8 cellular contexts compared by ENCODE assay signal in genomic region chr3:138434875-138435772, GRCh38. TPM values are rescaled to one million over a fixed set of nuclear protein-coding genes. Genes with fewer than 3 reads are reported as not detected.
DNase-seq lines count a peak whose midpoint lies in the region; ATAC-seq lines count a peak whose summit lies in the region.

No MANE protein-coding gene starts in this region.

- H3K36me3 ChIP-seq in iPS-18a (ENCODE audit: control insufficient read depth, low read depth, low read length) (no peaks in the 10 kb centered on the region), skeletal muscle satellite cell (ENCODE audit: insufficient read depth, low read length) (no peaks in the 10 kb centered on the region)

- peak overlapping the region; percentile 65 for H3K4me3 Mint-ChIP-seq in activated CD4-positive, alpha-beta T cell treated with anti-CD3 and anti-CD28 coated beads, Interleukin-2, amount 10 ng/mL, durations not matched to agents 7 days and 5 days
- peak overlapping the region; percentile 54 for H3K4me3 Mint-ChIP-seq in activated T-helper 2 cell treated with anti-CD3 and anti-CD28 coated beads, Interferon-gamma antibody, Interleukin-2, Interleukin-4, amounts not matched to agents 10 μg/mL and 5 μg/mL and 100 μg/mL, durations not matched to agents 14 hours and 24 hours and 36 hours (ENCODE audit: low read depth)

- H3K4me2 ChIP-seq in skeletal muscle satellite cell (ENCODE audit: low read length): peak overlapping the region; percentile 92

- no peak for ATAC-seq in HG03469 (IDR thresholded peaks at IDR 0.05; ENCODE audit: unreplicated experiment)

- intact Hi-C loops in activated T-helper 2 cell treated with anti-CD3 and anti-CD28 coated beads, Interferon-gamma antibody, Interleukin-2, Interleukin-4, amounts not matched to agents 10 μg/mL and 5 μg/mL and 100 μg/mL, durations not matched to agents 14 hours and 24 hours and 36 hours (cut with micrococcal nuclease): loop anchor here (5.0 to 10.0 kb wide), 2 partner anchors 250 to 507 kb away; partner anchors contain the start of gene ARMC8

- peak overlapping the region; percentile 76 for H3K4me3 ChIP-seq in iPS-18a (ENCODE audit: low read length)
- H3K4me3 ChIP-seq in skeletal muscle satellite cell (ENCODE audit: low read length): peak overlapping the region; percentile 73

- H3K4me1 ChIP-seq in iPS-18a (ENCODE audit: control insufficient read depth, low read depth, low read length) (no peaks in the 10 kb centered on the region), skeletal muscle satellite cell (ENCODE audit: control insufficient read depth, insufficient read depth, low read length) (peaks cover 28% of the 10 kb centered on the region)

- no peak for DNase-seq in activated CD4-positive, alpha-beta T cell treated with anti-CD3 and anti-CD28 coated beads, Interleukin-2, amount 10 ng/mL, durations not matched to agents 7 days and 5 days
- no peak for DNase-seq in activated CD4-positive, alpha-beta T cell treated with anti-CD3 and anti-CD28 coated beads, Interleukin-2, amount 50 U/mL, for 4 hours
- DNase-seq in activated T-helper 2 cell treated with anti-CD3 and anti-CD28 coated beads, Interferon-gamma antibody, Interleukin-2, Interleukin-4, amounts not matched to agents 10 μg/mL and 5 μg/mL and 100 μg/mL, durations not matched to agents 14 hours and 24 hours and 36 hours (ENCODE audit: low spot score): no peak
- DNase-seq in NCI-H1048 (lab: John Stamatoyannopoulos, UW): no peak
- DNase-seq in glomerular visceral epithelial cell (ENCODE audit: extremely low spot score): no peak

- POLR2A ChIA-PET in activated CD4-positive, alpha-beta T cell treated with anti-CD3 and anti-CD28 coated beads, Interleukin-2, amount 10 ng/mL, durations not matched to agents 7 days and 5 days (lab: Charles Lee): interaction anchor here (0.5 kb wide), 1 partner anchor 12 kb away, joined by 3 read pairs; no protein-coding TSS in a partner anchor

- H3K27me3 ChIP-seq in iPS-18a (ENCODE audit: control insufficient read depth, insufficient read depth, low read length): peaks cover 49% of the 10 kb centered on the region
- peaks cover 53% of the 10 kb centered on the region for H3K27me3 ChIP-seq in skeletal muscle satellite cell (ENCODE audit: control insufficient read depth, insufficient read depth, low read length)

- H3K36me3 Mint-ChIP-seq in activated CD4-positive, alpha-beta T cell treated with anti-CD3 and anti-CD28 coated beads, Interleukin-2, amount 10 ng/mL, durations not matched to agents 7 days and 5 days (ENCODE audit: low read depth): no peaks in the 10 kb centered on the region
- H3K36me3 Mint-ChIP-seq in activated T-helper 2 cell treated with anti-CD3 and anti-CD28 coated beads, Interferon-gamma antibody, Interleukin-2, Interleukin-4, amounts not matched to agents 10 μg/mL and 5 μg/mL and 100 μg/mL, durations not matched to agents 14 hours and 24 hours and 36 hours (ENCODE audit: low read depth): no peaks in the 10 kb centered on the region

- H3K27ac ChIP-seq in iPS-18a (ENCODE audit: low read length): no peak overlapping the region

- CTCF ChIA-PET in activated CD4-positive, alpha-beta T cell treated with anti-CD3 and anti-CD28 coated beads, Interleukin-2, amount 10 ng/mL, durations not matched to agents 7 days and 5 days (lab: Charles Lee): interaction anchor here (0.7 to 1.8 kb wide), 5 partner anchors 8 to 480 kb away, joined by 3 to 4 read pairs (median 3); no protein-coding TSS in a partner anchor

- H3K4me1 Mint-ChIP-seq in activated CD4-positive, alpha-beta T cell treated with anti-CD3 and anti-CD28 coated beads, Interleukin-2, amount 10 ng/mL, durations not matched to agents 7 days and 5 days: peaks cover 15% of the 10 kb centered on the region
- H3K4me1 Mint-ChIP-seq in activated T-helper 2 cell treated with anti-CD3 and anti-CD28 coated beads, Interferon-gamma antibody, Interleukin-2, Interleukin-4, amounts not matched to agents 10 μg/mL and 5 μg/mL and 100 μg/mL, durations not matched to agents 14 hours and 24 hours and 36 hours (ENCODE audit: low read depth): peaks cover 8% of the 10 kb centered on the region

- no peak overlapping the region for H3K27ac Mint-ChIP-seq in activated CD4-positive, alpha-beta T cell treated with anti-CD3 and anti-CD28 coated beads, Interleukin-2, amount 10 ng/mL, durations not matched to agents 7 days and 5 days
- H3K27ac Mint-ChIP-seq in activated T-helper 2 cell treated with anti-CD3 and anti-CD28 coated beads, Interferon-gamma antibody, Interleukin-2, Interleukin-4, amounts not matched to agents 10 μg/mL and 5 μg/mL and 100 μg/mL, durations not matched to agents 14 hours and 24 hours and 36 hours: no peak overlapping the region

- no peaks in the 10 kb centered on the region for H3K9me3 Mint-ChIP-seq in activated CD4-positive, alpha-beta T cell treated with anti-CD3 and anti-CD28 coated beads, Interleukin-2, amount 10 ng/mL, durations not matched to agents 7 days and 5 days
- H3K9me3 Mint-ChIP-seq in activated T-helper 2 cell treated with anti-CD3 and anti-CD28 coated beads, Interferon-gamma antibody, Interleukin-2, Interleukin-4, amounts not matched to agents 10 μg/mL and 5 μg/mL and 100 μg/mL, durations not matched to agents 14 hours and 24 hours and 36 hours: no peaks in the 10 kb centered on the region

- H3K9ac ChIP-seq in iPS-18a (ENCODE audit: low read length) (peak overlapping the region; percentile 44), skeletal muscle satellite cell (ENCODE audit: low read depth, low read length) (peak overlapping the region; percentile 19)

- H3K9me3 ChIP-seq in iPS-18a (ENCODE audit: control insufficient read depth, low read depth, low read length) (no peaks in the 10 kb centered on the region), skeletal muscle satellite cell (replicated peaks; ENCODE audit: low read length) (peaks cover 7% of the 10 kb centered on the region)

- H3K27me3 Mint-ChIP-seq in activated CD4-positive, alpha-beta T cell treated with anti-CD3 and anti-CD28 coated beads, Interleukin-2, amount 10 ng/mL, durations not matched to agents 7 days and 5 days: peaks cover 53% of the 10 kb centered on the region
- H3K27me3 Mint-ChIP-seq in activated T-helper 2 cell treated with anti-CD3 and anti-CD28 coated beads, Interferon-gamma antibody, Interleukin-2, Interleukin-4, amounts not matched to agents 10 μg/mL and 5 μg/mL and 100 μg/mL, durations not matched to agents 14 hours and 24 hours and 36 hours (ENCODE audit: low read depth): peaks cover 59% of the 10 kb centered on the region

RNA-seq across cellular contexts. Expression of gene ESYT3, which starts 0.7 kb away (rescaled TPM):
- under 1 TPM; 0.44 to 0.74 TPM for total RNA-seq in activated CD4-positive, alpha-beta T cell treated with anti-CD3 and anti-CD28 coated beads, Interleukin-2, amount 10 ng/mL, durations not matched to agents 7 days and 5 days
- total RNA-seq in activated T-helper 2 cell treated with anti-CD3 and anti-CD28 coated beads, Interferon-gamma antibody, Interleukin-2, Interleukin-4, amounts not matched to agents 10 μg/mL and 5 μg/mL and 100 μg/mL, durations not matched to agents 14 hours and 24 hours and 36 hours: 0.09 and 0.32 TPM in 2 replicates
- total RNA-seq in skeletal muscle satellite cell (2012; rRNA removed): 0.25 and 0.44 TPM in 2 replicates
